In genomic region chr22:36374603-36375024, GRCh38 we compare ENCODE assay signal across 8 cellular contexts. TPM values are rescaled to one million over a fixed set of nuclear protein-coding genes. Genes with fewer than 3 reads are reported as not detected.
A peak's percentile ranks its signal among the peaks of the same experiment; 100 is the strongest.
DNase-seq lines count a peak whose midpoint lies in the region; ATAC-seq and TF ChIP-seq lines count a peak whose summit lies in the region.

No MANE protein-coding gene starts in this region.

- no peaks in the 10 kb centered on the region for H3K27me3 ChIP-seq in liver (ENCODE audit: control insufficient read depth in 4 of 4, insufficient read depth in 4 of 4, low read length in 3 of 4)
- no peaks in the 10 kb centered on the region for H3K27me3 ChIP-seq in thymus (ENCODE audit: control insufficient read depth, insufficient read depth)
- no peaks in the 10 kb centered on the region for H3K27me3 ChIP-seq in HAP-1 (ENCODE audit: low read depth)

- DNase-seq in NOMO-1 (lab: John Stamatoyannopoulos, UW; ENCODE audit: unreplicated experiment in 2 of 2) (peak; percentile 16 to 17), NOMO-1 treated with dmso at 0.1 percent for 144 hours (lab: John Stamatoyannopoulos, UW; ENCODE audit: unreplicated experiment) (no peak), HAP-1 (ENCODE audit: low spot score in 2 of 2) (no peak)
- DNase-seq in activated naive CD4-positive, alpha-beta T cell treated with anti-CD3 and anti-CD28 coated beads, Interleukin-2, amount 50 U/mL, for 16 hours: peak; percentile 59

- 37% methylated on average over 11 of the region's 11 CpGs for WGBS in liver
- WGBS in thymus: 86% methylated on average over 11 of the region's 11 CpGs

- ATAC-seq in HG02588 (IDR thresholded peaks at IDR 0.05; ENCODE audit: unreplicated experiment): no peak
- ATAC-seq in GM21717 (IDR thresholded peaks at IDR 0.05; ENCODE audit: unreplicated experiment): no peak

- H3K27ac ChIP-seq in liver (ENCODE audit: low read depth in 1 of 2, low read length in 2 of 2): peak overlapping the region; percentile 3 to 58
- H3K27ac ChIP-seq in thymus (ENCODE audit: low read depth): peak overlapping the region; percentile 80

- H3K4me1 ChIP-seq in liver (ENCODE audit: control insufficient read depth in 4 of 4, insufficient read depth in 4 of 4, low read length in 3 of 4): peaks cover 37 to 68% (median 54%) of the 10 kb centered on the region in 4 donors
- H3K4me1 ChIP-seq in thymus (ENCODE audit: control insufficient read depth, insufficient read depth, low read length): peaks cover 75% of the 10 kb centered on the region
- peaks cover 13% of the 10 kb centered on the region for H3K4me1 ChIP-seq in HAP-1

- no peak overlapping the region for H3K9ac ChIP-seq in liver (ENCODE audit: low read depth in 1 of 2, low read length in 2 of 2)

- in situ Hi-C loops in HAP-1 (cut with MboI; ENCODE audit: low sequenced_read_pairs): no loop called here

- TF ChIP-seq CTCF in liver (IDR thresholded peaks at IDR 0.05; ENCODE audit: low read depth, low read length, missing input control): no peak

- H3K36me3 ChIP-seq in liver (ENCODE audit: control insufficient read depth in 4 of 4, insufficient read depth in 3 of 4, low read depth in 1 of 4, low read length in 3 of 4): peaks cover 0 to 2% (median 0%) of the 10 kb centered on the region in 4 donors
- peaks cover 24% of the 10 kb centered on the region for H3K36me3 ChIP-seq in thymus (ENCODE audit: control insufficient read depth, insufficient read depth)
- peaks cover 10% of the 10 kb centered on the region; the same call in 1 of the 2 replicates for H3K36me3 ChIP-seq in HAP-1 (replicated peaks)

- peak in 1 of 2 donors; percentile 41 for TF ChIP-seq RAD21 in liver (IDR thresholded peaks at IDR 0.05)

- H3K4me3 ChIP-seq in liver (ENCODE audit: low read depth in 1 of 3, low read length in 3 of 3) (no peak overlapping the region), thymus (ENCODE audit: low read length) (no peak overlapping the region), HAP-1 (no peak overlapping the region)

- no peaks in the 10 kb centered on the region for H3K9me3 ChIP-seq in liver (ENCODE audit: control insufficient read depth in 4 of 4, low read length in 3 of 4)
- H3K9me3 ChIP-seq in thymus (ENCODE audit: control insufficient read depth): no peaks in the 10 kb centered on the region
- no peaks in the 10 kb centered on the region for H3K9me3 ChIP-seq in HAP-1

TF ChIP-seq in liver, 16 proteins besides CTCF, POLR2A, EP300 and RAD21:
- TF ChIP-seq, protein P1, sequence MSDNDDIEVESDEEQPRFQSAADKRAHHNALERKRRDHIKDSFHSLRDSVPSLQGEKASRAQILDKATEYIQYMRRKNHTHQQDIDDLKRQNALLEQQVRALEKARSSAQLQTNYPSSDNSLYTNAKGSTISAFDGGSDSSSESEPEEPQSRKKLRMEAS (IDR thresholded peaks at IDR 0.05): peak; percentile 17
- no peak for TF ChIP-seq YY1 (IDR thresholded peaks at IDR 0.05)
- no peak for TF ChIP-seq TAF1 (conservative IDR thresholded peaks at IDR 0.05)
- peak; percentile 47 to 51 for TF ChIP-seq HNF4A (conservative IDR thresholded peaks at IDR 0.05)
- TF ChIP-seq, protein P2, sequence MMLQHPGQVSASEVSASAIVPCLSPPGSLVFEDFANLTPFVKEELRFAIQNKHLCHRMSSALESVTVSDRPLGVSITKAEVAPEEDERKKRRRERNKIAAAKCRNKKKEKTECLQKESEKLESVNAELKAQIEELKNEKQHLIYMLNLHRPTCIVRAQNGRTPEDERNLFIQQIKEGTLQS (IDR thresholded peaks at IDR 0.05): no peak
- peak; percentile 79 to 80 for TF ChIP-seq RXRA (IDR thresholded peaks at IDR 0.05)
- no peak for TF ChIP-seq SP1 (IDR thresholded peaks at IDR 0.05)
- TF ChIP-seq, protein P3, sequence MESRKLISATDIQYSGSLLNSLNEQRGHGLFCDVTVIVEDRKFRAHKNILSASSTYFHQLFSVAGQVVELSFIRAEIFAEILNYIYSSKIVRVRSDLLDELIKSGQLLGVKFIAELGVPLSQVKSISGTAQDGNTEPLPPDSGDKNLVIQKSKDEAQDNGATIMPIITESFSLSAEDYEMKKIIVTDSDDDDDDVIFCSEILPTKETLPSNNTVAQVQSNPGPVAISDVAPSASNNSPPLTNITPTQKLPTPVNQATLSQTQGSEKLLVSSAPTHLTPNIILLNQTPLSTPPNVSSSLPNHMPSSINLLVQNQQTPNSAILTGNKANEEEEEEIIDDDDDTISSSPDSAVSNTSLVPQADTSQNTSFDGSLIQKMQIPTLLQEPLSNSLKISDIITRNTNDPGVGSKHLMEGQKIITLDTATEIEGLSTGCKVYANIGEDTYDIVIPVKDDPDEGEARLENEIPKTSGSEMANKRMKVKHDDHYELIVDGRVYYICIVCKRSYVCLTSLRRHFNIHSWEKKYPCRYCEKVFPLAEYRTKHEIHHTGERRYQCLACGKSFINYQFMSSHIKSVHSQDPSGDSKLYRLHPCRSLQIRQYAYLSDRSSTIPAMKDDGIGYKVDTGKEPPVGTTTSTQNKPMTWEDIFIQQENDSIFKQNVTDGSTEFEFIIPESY (IDR thresholded peaks at IDR 0.05): no peak
- no peak for TF ChIP-seq REST (IDR thresholded peaks at IDR 0.05)
- TF ChIP-seq HNF4G (IDR thresholded peaks at IDR 0.05): no peak
- TF ChIP-seq EGR1 (IDR thresholded peaks at IDR 0.05; ENCODE audit: low read depth in 2 of 2): no peak
- TF ChIP-seq FOXA2 (IDR thresholded peaks at IDR 0.05): no peak
- TF ChIP-seq FOXA1 (IDR thresholded peaks at IDR 0.05): no peak
- TF ChIP-seq NR2F2 (IDR thresholded peaks at IDR 0.05): no peak
TF ChIP-seq in liver: peak in this region for 3.

RNA-seq across cellular contexts. Expression of gene MYH9, which starts 13.2 kb away (rescaled TPM):
- 100 to 1,000 TPM; 123 to 150 TPM for total RNA-seq in liver
- 10 to 100 TPM; 32.3 to 74.1 TPM for polyA plus RNA-seq in liver
- 155 TPM for polyA plus RNA-seq in thymus

Comparison
In these comparisons a context has a peak if more than half of its experiments do, and no peak if none do; other contexts are left out.
1. DNase-seq: peak in NOMO-1 (2 of 2) and activated naive CD4-positive, alpha-beta T cell treated with anti-CD3 and anti-CD28 coated beads, Interleukin-2, amount 50 U/mL, for 16 hours (single experiment); none in NOMO-1 treated with dmso at 0.1 percent for 144 hours (single experiment) and HAP-1 (0 of 2).